8 cellular contexts compared by ENCODE assay signal in genomic region chr16:48366165-48367093, GRCh38. TPM values are rescaled to one million over a fixed set of nuclear protein-coding genes. Genes with fewer than 3 reads are reported as not detected.
DNase-seq lines count a peak whose midpoint lies in the region; ATAC-seq and TF ChIP-seq lines count a peak whose summit lies in the region.

No MANE protein-coding gene starts in this region.

- H3K27me3 Mint-ChIP-seq in neural crest cell (ENCODE audit: low read depth), result no peaks in the 10 kb centered on the region

- H3K27ac Mint-ChIP-seq in neural crest cell (ENCODE audit: unreplicated experiment), result no peak overlapping the region

- H3K4me1 ChIP-seq in BE2C, result peaks cover 18% of the 10 kb centered on the region

- H3K36me3 ChIP-seq in BE2C, result 0 out of 2 replicates have a peak, but pooled peaks cover 4% of the 10 kb centered on the region

- peak overlapping the region; percentile 82 for H3K4me3 Mint-ChIP-seq in neural crest cell

- H3K9me3 Mint-ChIP-seq in neural crest cell, result no peaks in the 10 kb centered on the region

- H3K4me1 Mint-ChIP-seq in neural crest cell, result peaks cover 47% of the 10 kb centered on the region

- H3K4me3 ChIP-seq in BE2C (ENCODE audit: low read depth, low read length) (peak overlapping the region; percentile 89), fibroblast of mammary gland (ENCODE audit: control insufficient read depth, low read depth, low read length) (peak overlapping the region; percentile 77)

- no peaks in the 10 kb centered on the region for H3K9me3 ChIP-seq in BE2C

- no peaks in the 10 kb centered on the region for H3K27me3 ChIP-seq in BE2C

- no peak for TF ChIP-seq CTCF in BE2C (IDR thresholded peaks at IDR 0.05; ENCODE audit: low read depth, low read length)
- TF ChIP-seq CTCF in fibroblast of mammary gland (conservative IDR thresholded peaks at IDR 0.05; ENCODE audit: control insufficient read depth, insufficient read depth, low read depth, low read length), result no peak
- no peak for TF ChIP-seq CTCF in neural crest cell (conservative IDR thresholded peaks at IDR 0.05)

- ATAC-seq in GM18861 (IDR thresholded peaks at IDR 0.05; ENCODE audit: unreplicated experiment), result peak; percentile 66
- peak; percentile 57 for ATAC-seq in HG03064 (IDR thresholded peaks at IDR 0.05; ENCODE audit: low read depth, unreplicated experiment)

- peak; percentile 49 for DNase-seq in BE2C
- DNase-seq in NCI-H82 (lab: John Stamatoyannopoulos, UW), result peak; percentile 70
- peak; percentile 51 to 59 for DNase-seq in activated T-cell treated with anti-CD3 and anti-CD28 coated beads, Interleukin-2, amount 50 U/mL, for 48 hours
- peak; percentile 92 for DNase-seq in fibroblast of mammary gland (ENCODE audit: low read depth)
- no peak for DNase-seq in neural crest cell (ENCODE audit: low read depth, low spot score)
- DNase-seq in COLO829 (ENCODE audit: low spot score), result no peak

- no peaks in the 10 kb centered on the region for H3K36me3 Mint-ChIP-seq in neural crest cell (ENCODE audit: low read depth)

RNA-seq across cellular contexts. Expression of gene SIAH1, which starts 18.8 kb away (rescaled TPM):
- polyA plus RNA-seq in BE2C (2012; ENCODE audit: insufficient read depth, insufficient read length, low read depth), result 43.0 TPM
- 31.1 and 33.2 TPM in 2 replicates for total RNA-seq in neural crest cell

Comparison
In these comparisons a context has a peak if more than half of its experiments do, and no peak if none do; other contexts are left out.
1. DNase-seq: peak in BE2C (single experiment), NCI-H82 (single experiment), activated T-cell treated with anti-CD3 and anti-CD28 coated beads, Interleukin-2, amount 50 U/mL, for 48 hours (2 of 2) and fibroblast of mammary gland (single experiment); none in neural crest cell (single experiment) and COLO829 (single experiment).